1 cellular context compared by ENCODE assay signal in the genomic region with DNA sequence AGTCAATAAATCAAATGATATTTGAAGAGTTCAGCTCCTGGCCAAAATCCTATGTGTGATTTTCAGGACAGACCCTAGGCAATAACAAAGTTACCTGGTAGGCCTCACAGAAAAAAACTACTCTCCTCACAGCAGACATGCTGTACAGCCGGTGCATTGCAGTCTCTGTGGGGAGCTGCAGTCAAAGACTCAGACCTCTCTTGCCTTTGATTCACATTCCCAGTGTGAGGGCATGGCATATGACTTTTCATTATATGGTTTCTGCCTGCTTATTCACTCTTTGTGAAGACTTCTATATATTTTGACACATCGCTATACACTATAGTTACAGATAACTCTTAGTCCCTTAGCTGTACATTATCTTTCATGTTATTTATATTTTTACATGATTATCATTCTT.
TF ChIP-seq lines count a peak whose summit lies in the region.

No MANE protein-coding gene starts in this region.

TF ChIP-seq in WTC11, 78 proteins besides CTCF, POLR2A, EP300 and RAD21 (continued from another document):
- TF ChIP-seq, protein P1, sequence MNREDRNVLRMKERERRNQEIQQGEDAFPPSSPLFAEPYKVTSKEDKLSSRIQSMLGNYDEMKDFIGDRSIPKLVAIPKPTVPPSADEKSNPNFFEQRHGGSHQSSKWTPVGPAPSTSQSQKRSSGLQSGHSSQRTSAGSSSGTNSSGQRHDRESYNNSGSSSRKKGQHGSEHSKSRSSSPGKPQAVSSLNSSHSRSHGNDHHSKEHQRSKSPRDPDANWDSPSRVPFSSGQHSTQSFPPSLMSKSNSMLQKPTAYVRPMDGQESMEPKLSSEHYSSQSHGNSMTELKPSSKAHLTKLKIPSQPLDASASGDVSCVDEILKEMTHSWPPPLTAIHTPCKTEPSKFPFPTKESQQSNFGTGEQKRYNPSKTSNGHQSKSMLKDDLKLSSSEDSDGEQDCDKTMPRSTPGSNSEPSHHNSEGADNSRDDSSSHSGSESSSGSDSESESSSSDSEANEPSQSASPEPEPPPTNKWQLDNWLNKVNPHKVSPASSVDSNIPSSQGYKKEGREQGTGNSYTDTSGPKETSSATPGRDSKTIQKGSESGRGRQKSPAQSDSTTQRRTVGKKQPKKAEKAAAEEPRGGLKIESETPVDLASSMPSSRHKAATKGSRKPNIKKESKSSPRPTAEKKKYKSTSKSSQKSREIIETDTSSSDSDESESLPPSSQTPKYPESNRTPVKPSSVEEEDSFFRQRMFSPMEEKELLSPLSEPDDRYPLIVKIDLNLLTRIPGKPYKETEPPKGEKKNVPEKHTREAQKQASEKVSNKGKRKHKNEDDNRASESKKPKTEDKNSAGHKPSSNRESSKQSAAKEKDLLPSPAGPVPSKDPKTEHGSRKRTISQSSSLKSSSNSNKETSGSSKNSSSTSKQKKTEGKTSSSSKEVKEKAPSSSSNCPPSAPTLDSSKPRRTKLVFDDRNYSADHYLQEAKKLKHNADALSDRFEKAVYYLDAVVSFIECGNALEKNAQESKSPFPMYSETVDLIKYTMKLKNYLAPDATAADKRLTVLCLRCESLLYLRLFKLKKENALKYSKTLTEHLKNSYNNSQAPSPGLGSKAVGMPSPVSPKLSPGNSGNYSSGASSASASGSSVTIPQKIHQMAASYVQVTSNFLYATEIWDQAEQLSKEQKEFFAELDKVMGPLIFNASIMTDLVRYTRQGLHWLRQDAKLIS (CRISPR knock-in tag; IDR thresholded peaks at IDR 0.05; ENCODE audit: borderline replicate concordance), result no peak
- TF ChIP-seq, protein P2, sequence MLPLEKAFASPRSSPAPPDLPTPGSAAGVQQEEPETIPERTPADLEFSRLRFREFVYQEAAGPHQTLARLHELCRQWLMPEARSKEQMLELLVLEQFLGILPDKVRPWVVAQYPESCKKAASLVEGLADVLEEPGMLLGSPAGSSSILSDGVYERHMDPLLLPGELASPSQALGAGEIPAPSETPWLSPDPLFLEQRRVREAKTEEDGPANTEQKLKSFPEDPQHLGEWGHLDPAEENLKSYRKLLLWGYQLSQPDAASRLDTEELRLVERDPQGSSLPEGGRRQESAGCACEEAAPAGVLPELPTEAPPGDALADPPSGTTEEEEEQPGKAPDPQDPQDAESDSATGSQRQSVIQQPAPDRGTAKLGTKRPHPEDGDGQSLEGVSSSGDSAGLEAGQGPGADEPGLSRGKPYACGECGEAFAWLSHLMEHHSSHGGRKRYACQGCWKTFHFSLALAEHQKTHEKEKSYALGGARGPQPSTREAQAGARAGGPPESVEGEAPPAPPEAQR (CRISPR knock-in tag; IDR thresholded peaks at IDR 0.05), result no peak
